8 cellular contexts compared by ENCODE assay signal in the genomic region with DNA sequence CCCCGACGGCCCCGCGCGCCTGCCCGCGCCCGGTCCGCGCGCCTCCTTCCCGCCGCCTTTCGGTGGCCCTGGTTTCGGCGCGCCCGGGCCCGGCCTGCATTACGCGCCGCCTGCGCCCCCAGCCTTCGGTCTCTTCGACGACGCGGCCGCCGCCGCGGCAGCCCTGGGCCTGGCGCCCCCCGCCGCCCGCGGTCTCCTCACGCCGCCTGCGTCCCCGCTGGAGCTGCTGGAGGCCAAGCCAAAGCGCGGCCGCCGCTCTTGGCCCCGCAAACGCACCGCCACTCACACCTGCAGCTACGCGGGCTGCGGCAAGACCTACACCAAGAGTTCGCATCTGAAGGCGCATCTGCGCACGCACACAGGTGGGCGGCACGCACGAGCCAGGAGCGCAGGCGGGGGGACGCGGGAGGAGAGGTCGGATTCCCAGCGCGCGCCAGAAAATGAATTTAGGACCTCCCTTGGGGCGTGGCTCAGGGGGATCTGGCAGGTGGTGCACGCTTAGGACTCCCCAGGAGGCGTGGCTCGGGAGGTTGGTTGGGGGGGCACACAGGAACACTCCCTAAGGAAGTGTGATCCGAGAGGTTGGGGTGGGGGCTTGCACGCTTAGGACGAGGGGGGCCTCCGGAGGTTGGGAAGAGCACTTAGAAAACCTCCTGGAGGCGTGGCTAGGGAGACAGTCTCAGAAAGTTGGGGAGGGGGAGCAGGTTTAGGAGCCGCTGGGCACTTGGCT. TPM values are rescaled to one million over a fixed set of nuclear protein-coding genes. Genes with fewer than 3 reads are reported as not detected.
A peak's percentile ranks its signal among the peaks of the same experiment; 100 is the strongest.
DNase-seq lines count a peak whose midpoint lies in the region; ATAC-seq, FAIRE-seq and TF ChIP-seq lines count a peak whose summit lies in the region.

No MANE protein-coding gene starts in this region.

- H4K20me1 ChIP-seq in astrocyte (ENCODE audit: insufficient read depth, low read length): peaks cover 38% of the 10 kb centered on the region

- FAIRE-seq in astrocyte (lab: Jason Lieb, UNC): no peak

- DNase-seq in ELF-1 (ENCODE audit: low read depth, low spot score) (peak; percentile 54), NCI-H69 (lab: John Stamatoyannopoulos, UW) (peak; percentile 85), astrocyte (ENCODE audit: low read depth) (no peak), iPS-NIHi11 (ENCODE audit: low spot score) (peak; percentile 75), Kasumi-1 (lab: John Stamatoyannopoulos, UW) (no peak)
- peak; percentile 18 for DNase-seq in stimulated activated CD4-positive, alpha-beta T cell treated with anti-CD3 and anti-CD28 coated beads, Interleukin-2, amount 100 ng/mL, for 4 hours (ENCODE audit: low read depth)

- H3K27ac ChIP-seq in astrocyte (ENCODE audit: low read depth, low read length): peak overlapping the region; percentile 25

- no peak for ATAC-seq in HG03439 (IDR thresholded peaks at IDR 0.05; ENCODE audit: unreplicated experiment)
- ATAC-seq in GM18867 (IDR thresholded peaks at IDR 0.05; ENCODE audit: unreplicated experiment): no peak

- no peak for TF ChIP-seq CTCF in astrocyte (IDR thresholded peaks at IDR 0.05; ENCODE audit: insufficient read depth, low read depth, low read length)

- peak overlapping the region; percentile 82 for H3K4me3 Mint-ChIP-seq in astrocyte (ENCODE audit: unreplicated experiment)

- peaks cover 25% of the 10 kb centered on the region for H3K79me2 ChIP-seq in astrocyte (ENCODE audit: insufficient read depth, low read length)

- H3K4me1 ChIP-seq in astrocyte (ENCODE audit: insufficient read depth, low read length): peaks cover 24% of the 10 kb centered on the region

- peaks cover 11% of the 10 kb centered on the region for H3K36me3 ChIP-seq in astrocyte (ENCODE audit: insufficient read depth, low read length)

- H3K27me3 ChIP-seq in astrocyte (ENCODE audit: insufficient read depth, low read length): no peaks in the 10 kb centered on the region

- peak overlapping the region; percentile 83 for H3K4me3 ChIP-seq in astrocyte (ENCODE audit: insufficient read depth, low read depth, low read length)

- H3K27me3 Mint-ChIP-seq in astrocyte (ENCODE audit: low read depth, unreplicated experiment): peaks cover 56% of the 10 kb centered on the region

- no peak overlapping the region for H2AFZ ChIP-seq in astrocyte (ENCODE audit: low read depth, low read length)

- peak overlapping the region; percentile 94 for H3K4me2 ChIP-seq in astrocyte (ENCODE audit: low read length)

- no peak overlapping the region for H3K27ac Mint-ChIP-seq in astrocyte (ENCODE audit: unreplicated experiment)

- H3K4me1 Mint-ChIP-seq in astrocyte (ENCODE audit: low read depth, unreplicated experiment): peaks cover 2% of the 10 kb centered on the region

- peaks cover 6% of the 10 kb centered on the region for H3K36me3 Mint-ChIP-seq in astrocyte (ENCODE audit: low read depth, unreplicated experiment)

- H3K9ac ChIP-seq in astrocyte (ENCODE audit: low read length): peak overlapping the region; percentile 87

- H3K9me3 ChIP-seq in astrocyte (ENCODE audit: insufficient read depth, low read depth, low read length): no peaks in the 10 kb centered on the region

- H3K9me3 Mint-ChIP-seq in astrocyte (ENCODE audit: unreplicated experiment): peaks cover 3% of the 10 kb centered on the region

RNA-seq across cellular contexts. Expression of gene KLF2, which starts 1.2 kb away (rescaled TPM):
- 1.9 and 2.0 TPM in 2 replicates for total RNA-seq in astrocyte

Comparison
In these comparisons a context has a peak if more than half of its experiments do, and no peak if none do; other contexts are left out.
1. DNase-seq: peak in ELF-1 (single experiment), NCI-H69 (single experiment), iPS-NIHi11 (single experiment) and stimulated activated CD4-positive, alpha-beta T cell treated with anti-CD3 and anti-CD28 coated beads, Interleukin-2, amount 100 ng/mL, for 4 hours (single experiment); none in astrocyte (single experiment) and Kasumi-1 (0 of 2).